28 cellular contexts compared by ENCODE assay signal in genomic region chr1:242827538-242827937, GRCh38.
DNase-seq lines count a peak whose midpoint lies in the region; ATAC-seq, FAIRE-seq and TF ChIP-seq lines count a peak whose summit lies in the region.
"Had no signal": no experiment of that assay in that cellular context is flagged by ENCODE, and none has a peak within 500 bp of the region (broad histone marks: within the 10 kb centered on the region; RNA-seq: fewer than 3 reads in every experiment).

No MANE protein-coding gene starts in this region.

- no peak for TF ChIP-seq CTCF in SK-N-SH (IDR thresholded peaks at IDR 0.05)

- FAIRE-seq in HTR-8/SVneo (lab: Jason Lieb, UNC) = no peak
- FAIRE-seq: GM12891, TTC549 had no signal

- ATAC-seq in naive thymus-derived CD8-positive, alpha-beta T cell = no peak
- no peak for ATAC-seq in GM19324 (IDR thresholded peaks at IDR 0.05; ENCODE audit: low FRiP score, unreplicated experiment)
- ATAC-seq: activated CD4-positive, alpha-beta T cell treated with anti-CD3 and anti-CD28 coated beads for 36 hours; natural killer cell; stimulated activated naive CD8-positive, alpha-beta T cell treated with anti-CD3 and anti-CD28 coated beads, Interleukin-15, Interleukin-2, amounts not matched to agents 100 U/mL and 50 U/mL, for 24 hours had no signal

- no peak overlapping the region for H3K9ac ChIP-seq in SK-N-SH

- TF ChIP-seq RAD21 in SK-N-SH (IDR thresholded peaks at IDR 0.05; ENCODE audit: low read length) = no peak

- no peak overlapping the region for H3K27ac Mint-ChIP-seq in naive thymus-derived CD8-positive, alpha-beta T cell
- H3K27ac Mint-ChIP-seq: activated CD4-positive, alpha-beta T cell treated with anti-CD3 and anti-CD28 coated beads for 36 hours; activated naive CD8-positive, alpha-beta T cell; CD4-positive, alpha-beta memory T cell; natural killer cell had no signal

- H3K27me3 Mint-ChIP-seq in naive thymus-derived CD8-positive, alpha-beta T cell = peaks cover 4 to 23% (median 10%) of the 10 kb centered on the region in 5 donors

- in situ Hi-C loops in HAP-1 (cut with MboI; ENCODE audit: low sequenced_read_pairs) = no loop called here

- no peaks in the 10 kb centered on the region for H4K20me1 ChIP-seq in SK-N-SH (ENCODE audit: insufficient read depth)

- peaks cover 0 to 25% (median 5%) of the 10 kb centered on the region in 9 donors for H3K9me3 Mint-ChIP-seq in naive thymus-derived CD8-positive, alpha-beta T cell

- H3K4me3 Mint-ChIP-seq in naive thymus-derived CD8-positive, alpha-beta T cell = no peak overlapping the region
- H3K4me3 Mint-ChIP-seq: activated CD4-positive, alpha-beta T cell treated with anti-CD3 and anti-CD28 coated beads for 36 hours; activated naive CD8-positive, alpha-beta T cell; CD4-positive, alpha-beta memory T cell; natural killer cell had no signal

- H3K4me3 ChIP-seq in SK-N-SH (ENCODE audit: low read depth in 2 of 2, low read length in 1 of 2) (no peak overlapping the region; a peak in 1 of 4 replicates), HAP-1 (no peak overlapping the region)
- H3K4me3 ChIP-seq: ascending aorta, Peyer's patch, thoracic aorta, uterus had no signal

- H3K9me2 ChIP-seq in SK-N-SH = no peaks in the 10 kb centered on the region

- no peaks in the 10 kb centered on the region for H3K9me3 ChIP-seq in SK-N-SH
- no peaks in the 10 kb centered on the region for H3K9me3 ChIP-seq in HAP-1
- H3K9me3 ChIP-seq: ascending aorta, Peyer's patch, thoracic aorta, uterus had no signal

- H3K36me3 ChIP-seq in SK-N-SH (replicated peaks in 1 of 2; ENCODE audit: control insufficient read depth in 1 of 2, insufficient read depth in 2 of 2, low read length in 1 of 2) = no peaks in the 10 kb centered on the region
- no peaks in the 10 kb centered on the region for H3K36me3 ChIP-seq in HAP-1 (replicated peaks)
- H3K36me3 ChIP-seq: ascending aorta, Peyer's patch, thoracic aorta, uterus had no signal

- H3K27ac ChIP-seq in SK-N-SH (ENCODE audit: low read depth in 2 of 2, low read length in 1 of 2) = peak overlapping the region in 1 of 2 experiments; percentile 88; a peak in 1 of 4 replicates
- H3K27ac ChIP-seq: ascending aorta, epithelial cell of prostate, Peyer's patch, thoracic aorta, uterus had no signal

- CTCF ChIA-PET in SK-N-SH (lab: Yijun Ruan, JAX) = interaction anchor here (0.6 kb wide), 1 partner anchor 358 kb away, joined by 3 read pairs; no protein-coding TSS in a partner anchor

- no peaks in the 10 kb centered on the region for H3K27me3 ChIP-seq in SK-N-SH (ENCODE audit: insufficient read depth)
- H3K27me3 ChIP-seq in HAP-1 (ENCODE audit: low read depth) = no peaks in the 10 kb centered on the region
- H3K27me3 ChIP-seq: ascending aorta, Peyer's patch, uterus had no signal

- no peak for TF ChIP-seq EP300 in SK-N-SH (IDR thresholded peaks at IDR 0.05; ENCODE audit: borderline replicate concordance in 1 of 2, low read depth in 1 of 2, low read length in 1 of 2)

- peak; percentile 17 for DNase-seq in NCI-H2171 treated with DMSO at 0.1 percent for 48 hours (lab: John Stamatoyannopoulos, UW)
- DNase-seq in NCI-H2171 (lab: John Stamatoyannopoulos, UW) = no peak
- DNase-seq in SK-N-SH = peak; percentile 33
- DNase-seq in cerebellum (ENCODE audit: low spot score) = peak; percentile 6
- no peak for DNase-seq in naive thymus-derived CD8-positive, alpha-beta T cell
- DNase-seq in HTR-8/SVneo (ENCODE audit: insufficient read length, low spot score) = no peak
- DNase-seq in HAP-1 (ENCODE audit: low spot score in 2 of 2) = no peak
- DNase-seq: 8988T; activated CD4-positive, alpha-beta T cell treated with anti-CD3 and anti-CD28 coated beads for 36 hours; activated T-cell treated with anti-CD3 and anti-CD28 coated beads for 4 hours; AML-193; CD4-positive, alpha-beta memory T cell; effector CD4-positive, alpha-beta T cell; H7; Kasumi-1; natural killer cell; NCI-H187 treated with DMSO at 0.1 percent for 48 hours; NCI-H526 treated with DMSO at 0.1 percent for 48 hours; Peyer's patch; stimulated activated naive CD8-positive, alpha-beta T cell treated with anti-CD3 and anti-CD28 coated beads, Interleukin-15, Interleukin-2, amounts not matched to agents 100 U/mL and 50 U/mL, for 24 hours; uterus had no signal

- no peaks in the 10 kb centered on the region for H3K36me3 Mint-ChIP-seq in naive thymus-derived CD8-positive, alpha-beta T cell
- H3K36me3 Mint-ChIP-seq: activated naive CD8-positive, alpha-beta T cell; CD4-positive, alpha-beta memory T cell; natural killer cell had no signal

- no peaks in the 10 kb centered on the region for H3F3A ChIP-seq in SK-N-SH (replicated peaks; ENCODE audit: insufficient read depth)

- no peaks in the 10 kb centered on the region for H3K79me2 ChIP-seq in SK-N-SH (ENCODE audit: insufficient read depth)

- no peak overlapping the region for H2AFZ ChIP-seq in SK-N-SH (ENCODE audit: low read depth)

- no peaks in the 10 kb centered on the region for H3K4me1 Mint-ChIP-seq in naive thymus-derived CD8-positive, alpha-beta T cell
- H3K4me1 Mint-ChIP-seq: activated CD4-positive, alpha-beta T cell treated with anti-CD3 and anti-CD28 coated beads for 36 hours; CD4-positive, alpha-beta memory T cell; natural killer cell had no signal

- no peak overlapping the region for H3K4me2 ChIP-seq in SK-N-SH

- POLR2A ChIA-PET in SK-N-SH (lab: Yijun Ruan, JAX) = no interaction called here
- POLR2A ChIA-PET in naive thymus-derived CD8-positive, alpha-beta T cell (lab: Charles Lee) = no interaction called here

- peaks cover 0 to 18% of the 10 kb centered on the region in 2 experiments; a peak in 2 of 4 replicates for H3K4me1 ChIP-seq in SK-N-SH (ENCODE audit: control insufficient read depth in 1 of 2, insufficient read depth in 2 of 2, low read depth in 1 of 2, low read length in 1 of 2)
- no peaks in the 10 kb centered on the region for H3K4me1 ChIP-seq in HAP-1
- H3K4me1 ChIP-seq: ascending aorta, Peyer's patch, uterus had no signal

TF ChIP-seq in SK-N-SH, 30 proteins besides CTCF, POLR2A, EP300 and RAD21:
- TF ChIP-seq RCOR1 (IDR thresholded peaks at IDR 0.05; ENCODE audit: low read length) = 0 out of 2 replicates have a peak, but pooled peaks have one; percentile 37
- no peak for TF ChIP-seq GABPA (IDR thresholded peaks at IDR 0.05; ENCODE audit: low read depth)

Comparison
In these comparisons a context has a peak if more than half of its experiments do, and no peak if none do; other contexts are left out.
1. DNase-seq: peak in NCI-H2171 treated with DMSO at 0.1 percent for 48 hours (single experiment), SK-N-SH (single experiment) and cerebellum (single experiment); none in NCI-H2171 (single experiment), naive thymus-derived CD8-positive, alpha-beta T cell (0 of 10), HTR-8/SVneo (single experiment) and HAP-1 (0 of 2).